11 cellular contexts compared by ENCODE assay signal in genomic region chr2:106511934-106512333, GRCh38. TPM values are rescaled to one million over a fixed set of nuclear protein-coding genes. Genes with fewer than 3 reads are reported as not detected.
DNase-seq lines count a peak whose midpoint lies in the region; ATAC-seq and TF ChIP-seq lines count a peak whose summit lies in the region.
"Not testable (repeated sequence)": the region's sequence is repeated elsewhere in the genome, so short reads cannot be mapped to it uniquely, and the experiment has no call there.
"Had no signal": no experiment of that assay in that cellular context is flagged by ENCODE, and none has a peak within 500 bp of the region (broad histone marks: within the 10 kb centered on the region; RNA-seq: fewer than 3 reads in every experiment).

No MANE protein-coding gene starts in this region.

- H3K9ac ChIP-seq in GM23248: peak overlapping the region; percentile 67

- H3K4me3 ChIP-seq in GM23248: peak overlapping the region; percentile 70
- H3K4me3 ChIP-seq in dorsolateral prefrontal cortex: not testable (repeated sequence)

- intact Hi-C loops in activated CD4-positive, alpha-beta T cell treated with anti-CD3 and anti-CD28 coated beads for 36 hours (cut with DNase I, micrococcal nuclease); dorsolateral prefrontal cortex (cut with DNase I); Right ventricle myocardium superior (cut with DNase I): not testable (repeated sequence)

- peak overlapping the region; percentile 90 for H2AFZ ChIP-seq in GM23248

- H3K9me3 ChIP-seq in GM23248 (ENCODE audit: low read depth): not testable (repeated sequence)

- not testable (repeated sequence) for H3K27me3 ChIP-seq in GM23248 (replicated peaks; ENCODE audit: insufficient read depth); dorsolateral prefrontal cortex

- not testable (repeated sequence) for H4K20me1 ChIP-seq in GM23248 (ENCODE audit: insufficient read depth)

- POLR2A ChIA-PET in activated CD4-positive, alpha-beta T cell treated with anti-CD3 and anti-CD28 coated beads for 36 hours (lab: Charles Lee); naive thymus-derived CD8-positive, alpha-beta T cell (lab: Charles Lee): not testable (repeated sequence)

- not testable (repeated sequence) for H3K27ac Mint-ChIP-seq in activated CD4-positive, alpha-beta T cell treated with anti-CD3 and anti-CD28 coated beads for 36 hours
- peak overlapping the region; percentile 83 for H3K27ac Mint-ChIP-seq in activated naive CD8-positive, alpha-beta T cell treated with anti-CD3 and anti-CD28 coated beads for 36 hours
- peak overlapping the region; percentile 47 to 95 (median 82) for H3K27ac Mint-ChIP-seq in naive thymus-derived CD8-positive, alpha-beta T cell
- peak overlapping the region; percentile 70 for H3K27ac Mint-ChIP-seq in stimulated activated naive CD8-positive, alpha-beta T cell treated with anti-CD3 and anti-CD28 coated beads, Interleukin-15, Interleukin-2, amounts not matched to agents 100 ng/mL and 50 ng/mL, for 24 hours

- not testable (repeated sequence) for TF ChIP-seq CTCF in dorsolateral prefrontal cortex (IDR thresholded peaks at IDR 0.05 in 54 of 56, conservative IDR thresholded peaks at IDR 0.05 in 2 of 56; ENCODE audit: low read depth in 1 of 56, partially characterized antibody in 56 of 56)

- H3K9me2 ChIP-seq in GM23248 (ENCODE audit: insufficient read depth): not testable (repeated sequence)

- H3K27me3 Mint-ChIP-seq in activated CD4-positive, alpha-beta T cell treated with anti-CD3 and anti-CD28 coated beads for 36 hours; activated naive CD8-positive, alpha-beta T cell treated with anti-CD3 and anti-CD28 coated beads for 36 hours; naive thymus-derived CD8-positive, alpha-beta T cell; stimulated activated naive CD8-positive, alpha-beta T cell treated with anti-CD3 and anti-CD28 coated beads, Interleukin-15, Interleukin-2, amounts not matched to agents 100 ng/mL and 50 ng/mL, for 24 hours: not testable (repeated sequence)

- H3K27ac ChIP-seq in GM23248 (peak overlapping the region; percentile 76), dorsolateral prefrontal cortex (peak overlapping the region in 39 of 59 donors; percentile 7 to 81 (median 55))

- in situ Hi-C loops in GM23248 (cut with MboI): not testable (repeated sequence)

- H3K4me1 ChIP-seq in GM23248 (ENCODE audit: insufficient read depth): not testable (repeated sequence)

- H3K4me3 Mint-ChIP-seq in activated CD4-positive, alpha-beta T cell treated with anti-CD3 and anti-CD28 coated beads for 36 hours; stimulated activated naive CD8-positive, alpha-beta T cell treated with anti-CD3 and anti-CD28 coated beads, Interleukin-15, Interleukin-2, amounts not matched to agents 100 ng/mL and 50 ng/mL, for 24 hours: not testable (repeated sequence)
- H3K4me3 Mint-ChIP-seq in activated naive CD8-positive, alpha-beta T cell treated with anti-CD3 and anti-CD28 coated beads for 36 hours: peak overlapping the region; percentile 33
- H3K4me3 Mint-ChIP-seq in naive thymus-derived CD8-positive, alpha-beta T cell: peak overlapping the region; percentile 53 to 80 (median 69)

- not testable (repeated sequence) for H3F3A ChIP-seq in GM23248 (ENCODE audit: insufficient read depth)

- ATAC-seq in activated CD4-positive, alpha-beta T cell treated with anti-CD3 and anti-CD28 coated beads for 36 hours: peak; percentile 24
- ATAC-seq in Right ventricle myocardium superior (ENCODE audit: poor library complexity): peak; percentile 9
- peak in 1 of 2 donors; percentile 41 for ATAC-seq in naive thymus-derived CD8-positive, alpha-beta T cell

- H3K4me2 ChIP-seq in GM23248 (ENCODE audit: unreplicated experiment): peak overlapping the region; percentile 90

- peak; percentile 44 for DNase-seq in GM23248
- DNase-seq in activated CD4-positive, alpha-beta T cell treated with anti-CD3 and anti-CD28 coated beads for 36 hours: peak; percentile 19
- DNase-seq in activated naive CD8-positive, alpha-beta T cell treated with anti-CD3 and anti-CD28 coated beads for 36 hours; dorsolateral prefrontal cortex; Right ventricle myocardium superior: not testable (repeated sequence)
- DNase-seq in naive thymus-derived CD8-positive, alpha-beta T cell: peak in 2 of 10 donors; percentile 5 to 13

- CTCF ChIA-PET in activated CD4-positive, alpha-beta T cell treated with anti-CD3 and anti-CD28 coated beads for 36 hours (lab: Charles Lee): not testable (repeated sequence)

- peaks cover 22% of the 10 kb centered on the region for H3K4me1 Mint-ChIP-seq in activated CD4-positive, alpha-beta T cell treated with anti-CD3 and anti-CD28 coated beads for 36 hours
- H3K4me1 Mint-ChIP-seq in activated naive CD8-positive, alpha-beta T cell treated with anti-CD3 and anti-CD28 coated beads for 36 hours: peaks cover 22% of the 10 kb centered on the region
- peaks cover 3 to 21% (median 15%) of the 10 kb centered on the region in 4 donors for H3K4me1 Mint-ChIP-seq in naive thymus-derived CD8-positive, alpha-beta T cell
- peaks cover 37% of the 10 kb centered on the region for H3K4me1 Mint-ChIP-seq in stimulated activated naive CD8-positive, alpha-beta T cell treated with anti-CD3 and anti-CD28 coated beads, Interleukin-15, Interleukin-2, amounts not matched to agents 100 ng/mL and 50 ng/mL, for 24 hours (ENCODE audit: low read depth)

- WGBS in GM23248 (ENCODE audit: low coverage in 1 of 2, low lambda C conversion rate in 2 of 2, missing lambda C conversion rate in 2 of 2), 2 experiments: 11 to 14% methylated on average over 7 of the region's 7 CpGs

- not testable (repeated sequence) for H3K36me3 Mint-ChIP-seq in activated CD4-positive, alpha-beta T cell treated with anti-CD3 and anti-CD28 coated beads for 36 hours (ENCODE audit: low read depth); activated naive CD8-positive, alpha-beta T cell treated with anti-CD3 and anti-CD28 coated beads for 36 hours; naive thymus-derived CD8-positive, alpha-beta T cell; stimulated activated naive CD8-positive, alpha-beta T cell treated with anti-CD3 and anti-CD28 coated beads, Interleukin-15, Interleukin-2, amounts not matched to agents 100 ng/mL and 50 ng/mL, for 24 hours (ENCODE audit: low read depth)

- not testable (repeated sequence) for H3K9me3 Mint-ChIP-seq in activated CD4-positive, alpha-beta T cell treated with anti-CD3 and anti-CD28 coated beads for 36 hours (ENCODE audit: low read depth); activated naive CD8-positive, alpha-beta T cell treated with anti-CD3 and anti-CD28 coated beads for 36 hours; naive thymus-derived CD8-positive, alpha-beta T cell; stimulated activated naive CD8-positive, alpha-beta T cell treated with anti-CD3 and anti-CD28 coated beads, Interleukin-15, Interleukin-2, amounts not matched to agents 100 ng/mL and 50 ng/mL, for 24 hours

- H3K79me2 ChIP-seq in GM23248 (ENCODE audit: insufficient read depth): not testable (repeated sequence)

- H3K36me3 ChIP-seq in GM23248 (ENCODE audit: low read depth): not testable (repeated sequence)

RNA-seq across cellular contexts. Expression of gene CD8B2, which starts 24.8 kb away (rescaled TPM):
- total RNA-seq in GM23248 (2014; rRNA removed; shearing (Covaris generic)): not detected in 2 replicates
- not detected in 2 replicates for polyA plus RNA-seq in GM23248 (2016; fragmentation: Nextera tagmentation; extraction: Ambion mirVana)
- total RNA-seq in activated CD4-positive, alpha-beta T cell treated with anti-CD3 and anti-CD28 coated beads for 36 hours: under 1 TPM; 0.09 to 0.11 TPM
- total RNA-seq in activated naive CD8-positive, alpha-beta T cell treated with anti-CD3 and anti-CD28 coated beads for 36 hours: 1 to 10 TPM; 4.4 to 4.6 TPM
- 1 to 10 TPM in 52 of 120 experiments, under 1 TPM in 64, not detected in 4; 0.11 to 4.1 (median 0.91) TPM for total RNA-seq in dorsolateral prefrontal cortex
- not detected for total RNA-seq in Right ventricle myocardium superior
- total RNA-seq in naive thymus-derived CD8-positive, alpha-beta T cell: 10 to 100 TPM; 13.1 to 14.1 TPM
- polyA plus RNA-seq in naive thymus-derived CD8-positive, alpha-beta T cell: 10 to 100 TPM; 22.9 to 32.6 (median 28.0) TPM
- total RNA-seq: dermis blood vessel endothelial cell, G401, hepatocyte, OCI-LY7 had no signal

RNA-seq across cellular contexts. Expression of gene RGPD3, which starts 43.7 kb away (rescaled TPM):
- 0.13 and 0.43 TPM in 2 replicates for total RNA-seq in GM23248 (2014; rRNA removed; shearing (Covaris generic))
- polyA plus RNA-seq in GM23248 (2016; fragmentation: Nextera tagmentation; extraction: Ambion mirVana): 0.06 and 0.08 TPM in 2 replicates
- total RNA-seq in activated CD4-positive, alpha-beta T cell treated with anti-CD3 and anti-CD28 coated beads for 36 hours: under 1 TPM; 0.05 to 0.14 TPM
- total RNA-seq in activated naive CD8-positive, alpha-beta T cell treated with anti-CD3 and anti-CD28 coated beads for 36 hours: under 1 TPM in 1 of 2 experiments, not detected in 1; 0.04 TPM
- total RNA-seq in dorsolateral prefrontal cortex: 1 to 10 TPM in 42 of 120 experiments, under 1 TPM in 78; 0.23 to 2.0 (median 0.85) TPM
- 0.08 TPM for total RNA-seq in Right ventricle myocardium superior
- under 1 TPM in 1 of 2 experiments, not detected in 1; 0.16 TPM for total RNA-seq in naive thymus-derived CD8-positive, alpha-beta T cell
- under 1 TPM; 0.06 to 0.17 (median 0.06) TPM for polyA plus RNA-seq in naive thymus-derived CD8-positive, alpha-beta T cell
- total RNA-seq: OCI-LY7 had no signal
- polyA plus RNA-seq: hepatocyte had no signal
